ENCODE assay signal across 8 cellular contexts in the genomic region with DNA sequence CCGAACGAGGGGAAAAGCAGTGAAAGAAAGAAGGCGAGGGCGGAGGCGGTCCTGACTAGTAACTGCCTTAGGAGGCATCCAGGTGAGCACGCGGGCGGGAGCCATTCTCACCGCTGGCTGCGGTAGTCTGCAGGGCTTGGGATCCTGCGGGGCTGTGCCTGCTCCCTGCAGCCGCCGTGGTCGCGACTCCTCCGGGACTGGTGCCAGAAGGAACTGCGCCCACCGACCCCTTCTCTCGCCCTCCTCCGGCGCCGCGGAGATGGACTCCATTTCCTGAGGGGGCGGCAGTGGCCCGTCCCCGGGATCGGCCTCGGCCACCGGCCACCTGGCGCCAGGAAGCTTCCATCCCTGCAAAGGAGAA. TPM values are rescaled to one million over a fixed set of nuclear protein-coding genes. Genes with fewer than 3 reads are reported as not detected.
DNase-seq lines count a peak whose midpoint lies in the region; ATAC-seq and TF ChIP-seq lines count a peak whose summit lies in the region.

No MANE protein-coding gene starts in this region.

- H3K36me3 Mint-ChIP-seq in memory B cell = peaks cover 9% of the 10 kb centered on the region

- DNase-seq in EL = peak; percentile 14
- peak; percentile 22 for DNase-seq in HuH-7 (ENCODE audit: low spot score)
- DNase-seq in activated CD4-positive, alpha-beta T cell treated with anti-CD3 and anti-CD28 coated beads for 48 hours = peak; percentile 53
- peak; percentile 24 to 67 (median 45) for DNase-seq in dorsolateral prefrontal cortex
- peak in 1 of 2 donors; percentile 24 for DNase-seq in memory B cell (ENCODE audit: low spot score in 2 of 2)
- peak; percentile 59 for DNase-seq in stimulated activated CD8-positive, alpha-beta memory T cell treated with anti-CD3 and anti-CD28 coated beads, Interleukin-4, amount 100 ng/mL, for 48 hours
- DNase-seq in SKM-1 treated with dmso at 0.1 percent for 144 hours (lab: John Stamatoyannopoulos, UW; ENCODE audit: unreplicated experiment) = no peak

- H3K4me3 ChIP-seq in dorsolateral prefrontal cortex = peak overlapping the region; percentile 65 to 99 (median 92)

- ATAC-seq in GM21529 (IDR thresholded peaks at IDR 0.05; ENCODE audit: unreplicated experiment) (peak; percentile 25), memory B cell (ENCODE audit: low read depth) (peak; percentile 5)

- no peaks in the 10 kb centered on the region for H3K27me3 ChIP-seq in dorsolateral prefrontal cortex

- H3K27me3 Mint-ChIP-seq in memory B cell = no peaks in the 10 kb centered on the region

- no peaks in the 10 kb centered on the region for H3K9me3 Mint-ChIP-seq in memory B cell

- peak overlapping the region; percentile 87 for H3K27ac Mint-ChIP-seq in memory B cell

- H3K27ac ChIP-seq in dorsolateral prefrontal cortex = peak overlapping the region in 49 of 59 donors; percentile 5 to 92 (median 73)

- intact Hi-C loops in dorsolateral prefrontal cortex (cut with DNase I) = loop anchor here (5.0 to 10.0 kb wide), 2 partner anchors 101 to 452 kb away; a partner anchor contains a TSS

- peak overlapping the region; percentile 97 for H3K4me3 Mint-ChIP-seq in memory B cell

- TF ChIP-seq CTCF in dorsolateral prefrontal cortex (IDR thresholded peaks at IDR 0.05 in 54 of 56, conservative IDR thresholded peaks at IDR 0.05 in 2 of 56; ENCODE audit: low read depth in 1 of 56, partially characterized antibody in 56 of 56) = no peak

- H3K4me1 Mint-ChIP-seq in memory B cell = peaks cover 16% of the 10 kb centered on the region

RNA-seq across cellular contexts. Expression of a gene that starts 0.5 kb away (rescaled TPM):
- 10 to 100 TPM; 15.0 to 36.5 (median 22.0) TPM for total RNA-seq in dorsolateral prefrontal cortex
